20 cellular contexts compared by ENCODE assay signal in the genomic region with DNA sequence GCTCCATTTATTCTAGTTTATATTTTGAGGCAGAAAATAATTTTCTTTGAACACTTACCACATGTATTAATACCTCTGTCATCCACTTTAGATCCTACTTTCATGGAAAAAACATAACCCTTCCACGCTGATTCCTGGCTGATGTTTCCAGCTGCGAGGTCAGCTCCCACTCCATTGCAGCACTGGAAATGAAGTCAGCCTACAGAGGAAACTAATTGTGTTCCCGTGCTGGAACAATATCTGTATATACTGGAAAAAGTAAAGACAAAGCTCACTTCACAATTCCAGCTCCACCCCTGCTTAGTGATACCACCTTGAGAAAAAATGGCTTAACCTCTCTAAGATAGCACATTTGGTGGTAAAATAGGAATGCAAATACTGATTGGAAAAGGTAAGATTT.
DNase-seq lines count a peak whose midpoint lies in the region; ATAC-seq, FAIRE-seq and TF ChIP-seq lines count a peak whose summit lies in the region.
"Had no signal": no experiment of that assay in that cellular context is flagged by ENCODE, and none has a peak within 500 bp of the region (broad histone marks: within the 10 kb centered on the region; RNA-seq: fewer than 3 reads in every experiment).

No MANE protein-coding gene starts in this region.

- H3K27me3 ChIP-seq in heart right ventricle (no peaks in the 10 kb centered on the region), right atrium auricular region (no peaks in the 10 kb centered on the region), rectal smooth muscle tissue (ENCODE audit: control insufficient read depth, insufficient read depth, low read length) (no peaks in the 10 kb centered on the region), pancreas (no peaks in the 10 kb centered on the region)

- H3K9me3 ChIP-seq in heart right ventricle (peaks cover 0 to 14% (median 8%) of the 10 kb centered on the region in 11 donors), right atrium auricular region (peaks cover 0 to 1% of the 10 kb centered on the region in 2 donors), pancreas (no peaks in the 10 kb centered on the region)

- H3K4me3 ChIP-seq in heart right ventricle, result no peak overlapping the region
- H3K4me3 ChIP-seq in right atrium auricular region, result no peak overlapping the region
- no peak overlapping the region for H3K4me3 ChIP-seq in rectal smooth muscle tissue (ENCODE audit: low read length)
- no peak overlapping the region for H3K4me3 ChIP-seq in pancreas

- peak; percentile 19 to 70 (median 51) for ATAC-seq in heart right ventricle
- no peak for ATAC-seq in left cardiac atrium
- no peak for ATAC-seq in pancreas

- TF ChIP-seq CTCF in heart right ventricle (IDR thresholded peaks at IDR 0.05) (no peak), right atrium auricular region (IDR thresholded peaks at IDR 0.05) (no peak), pancreas (IDR thresholded peaks at IDR 0.05) (no peak)

- H3K36me3 ChIP-seq in heart right ventricle (no peaks in the 10 kb centered on the region), right atrium auricular region (no peaks in the 10 kb centered on the region), rectal smooth muscle tissue (ENCODE audit: control insufficient read depth, insufficient read depth, low read length) (no peaks in the 10 kb centered on the region), pancreas (no peaks in the 10 kb centered on the region)

- DNase-seq in heart right ventricle, result peak in 1 of 2 donors; percentile 45
- DNase-seq in left cardiac atrium, result no peak
- no peak for DNase-seq in right atrium auricular region (ENCODE audit: low spot score)
- no peak for DNase-seq in pancreas
- DNase-seq in posterior vena cava (ENCODE audit: low spot score), result no peak
- no peak for DNase-seq in DMS114 treated with DMSO at 0.1 percent for 48 hours (lab: John Stamatoyannopoulos, UW; ENCODE audit: unreplicated experiment)
- DNase-seq: Calu3; CD8-positive, alpha-beta memory T cell; Kasumi-1; NCI-H1417; NCI-H1694 treated with DMSO at 0.1 percent for 48 hours; NCI-H2081 treated with DMSO at 0.1 percent for 48 hours; NCI-H2171 treated with DMSO at 0.1 percent for 48 hours; NCI-H526; SHP77 had no signal

- WGBS in heart right ventricle, 2 donors, result 43 to 54% methylated on average over 3 of the region's 3 CpGs
- 62 to 66% methylated on average over 3 of the region's 3 CpGs for WGBS in pancreas, 2 donors

- FAIRE-seq in pancreas (lab: Jason Lieb, UNC), result no peak
- FAIRE-seq: G401.6, H1, RCC 7860 had no signal

- intact Hi-C loops in heart right ventricle (cut with DNase I), result loop anchor here in 5 of 10 donors (5.0 to 10.0 kb wide), 5 partner anchors 64 to 126 kb away; a partner anchor contains a TSS
- intact Hi-C loops in left cardiac atrium (cut with DNase I), result loop anchor here in 1 of 2 donors (5.0 kb wide), 1 partner anchor 111 kb away; no protein-coding TSS in a partner anchor
- intact Hi-C loops in pancreas (cut with DNase I), result no loop called here
- intact Hi-C loops in posterior vena cava (cut with DNase I), result loop anchor here in 1 of 2 donors (10.0 kb wide), 1 partner anchor 72 kb away; no protein-coding TSS in a partner anchor

- H3K9ac ChIP-seq in rectal smooth muscle tissue (ENCODE audit: low read length), result no peak overlapping the region

- peaks cover 10 to 70% (median 42%) of the 10 kb centered on the region in 9 donors for H3K4me1 ChIP-seq in heart right ventricle
- H3K4me1 ChIP-seq in right atrium auricular region, result peaks cover 3 to 45% of the 10 kb centered on the region in 2 donors
- H3K4me1 ChIP-seq in rectal smooth muscle tissue (ENCODE audit: control insufficient read depth, insufficient read depth, low read length), result peaks cover 5% of the 10 kb centered on the region
- no peaks in the 10 kb centered on the region for H3K4me1 ChIP-seq in pancreas

- H3K27ac ChIP-seq in heart right ventricle, result peak overlapping the region in 9 of 10 donors; percentile 39 to 87 (median 67)
- H3K27ac ChIP-seq in right atrium auricular region, result peak overlapping the region; percentile 63 to 74
- H3K27ac ChIP-seq in rectal smooth muscle tissue (ENCODE audit: low read depth, low read length), result peak overlapping the region; percentile 3
- no peak overlapping the region for H3K27ac ChIP-seq in pancreas
- H3K27ac ChIP-seq: C4-2B had no signal

Comparison
In these comparisons a context has a peak if more than half of its experiments do, and no peak if none do; other contexts are left out.
1. ATAC-seq: peak in heart right ventricle (8 of 8); none in left cardiac atrium (0 of 2) and pancreas (0 of 4).
2. H3K27ac ChIP-seq: peak in heart right ventricle (9 of 10), right atrium auricular region (2 of 2) and rectal smooth muscle tissue (single experiment); none in pancreas (0 of 4).